In genomic region chr3:129399145-129399894, GRCh38 we compare ENCODE assay signal across 8 cellular contexts. TPM values are rescaled to one million over a fixed set of nuclear protein-coding genes. Genes with fewer than 3 reads are reported as not detected.
DNase-seq lines count a peak whose midpoint lies in the region; ATAC-seq and TF ChIP-seq lines count a peak whose summit lies in the region.

No MANE protein-coding gene starts in this region.

- peaks cover 5% of the 10 kb centered on the region for H3K36me3 ChIP-seq in CD4-positive, alpha-beta memory T cell (ENCODE audit: insufficient read depth, low read length)

- no peak for TF ChIP-seq CTCF in lower leg skin (IDR thresholded peaks at IDR 0.05)

- POLR2A ChIA-PET in CD4-positive, alpha-beta memory T cell (lab: Charles Lee; ENCODE audit: partially characterized antibody), result interaction anchor here (1.2 to 1.6 kb wide), 4 partner anchors 29 to 120 kb away, joined by 3 to 18 read pairs (median 8); partner anchors contain the start of genes EFCAB12, IFT122 and MBD4

- peaks cover 14 to 40% of the 10 kb centered on the region in 2 donors for H3K36me3 Mint-ChIP-seq in CD4-positive, alpha-beta memory T cell

- peak overlapping the region; percentile 83 to 95 for H3K4me3 ChIP-seq in CD4-positive, alpha-beta memory T cell (ENCODE audit: low read length in 2 of 2)
- peak overlapping the region; percentile 57 for H3K4me3 ChIP-seq in lower leg skin (ENCODE audit: low read depth, poor library complexity, severe bottlenecking)

- TF ChIP-seq POLR2A in lower leg skin (IDR thresholded peaks at IDR 0.05), result no peak

- H3K4me1 Mint-ChIP-seq in CD4-positive, alpha-beta memory T cell, result peaks cover 21 to 55% (median 32%) of the 10 kb centered on the region in 4 donors

- 0 to 1% methylated on average over 25 of the region's 25 CpGs for WGBS in lower leg skin, 2 donors

- no peaks in the 10 kb centered on the region for H3K27me3 Mint-ChIP-seq in CD4-positive, alpha-beta memory T cell

- H3K27ac Mint-ChIP-seq in CD4-positive, alpha-beta memory T cell, result peak overlapping the region; percentile 98 to 100 (median 99)

- DNase-seq in CD4-positive, alpha-beta memory T cell, result peak; percentile 83 to 88 (median 84)
- DNase-seq in NCI-H748 (lab: John Stamatoyannopoulos, UW; ENCODE audit: unreplicated experiment) (peak; percentile 91), ecto neural progenitor cell (ENCODE audit: low spot score) (peak; percentile 80), lower leg skin (ENCODE audit: low spot score in 2 of 2) (peak; percentile 82 to 96)
- DNase-seq in activated CD4-positive, alpha-beta T cell treated with anti-CD3 and anti-CD28 coated beads, Interleukin-2, amount 50 U/mL, for 48 hours, result peak; percentile 63 to 74
- peak; percentile 48 to 67 for DNase-seq in stimulated activated CD4-positive, alpha-beta T cell treated with anti-CD3 and anti-CD28 coated beads, Interleukin-4, amount 100 ng/mL, for 48 hours (ENCODE audit: low read depth in 2 of 2)

- intact Hi-C loops in CD4-positive, alpha-beta memory T cell (cut with micrococcal nuclease), result loop anchor here (1.0 kb wide), 3 partner anchors 29 to 121 kb away; partner anchors contain the start of genes EFCAB12, HMCES and IFT122
- intact Hi-C loops in lower leg skin (cut with DNase I; ENCODE audit: low total_unique reads), result no loop called here

- CTCF ChIA-PET in CD4-positive, alpha-beta memory T cell (lab: Charles Lee; ENCODE audit: partially characterized antibody), result interaction anchor here (0.6 to 3.3 kb wide), 18 partner anchors 9 to 481 kb away, joined by 3 to 17 read pairs (median 4); partner anchors contain the start of genes EFCAB12, IFT122 and MBD4

- H3K27ac ChIP-seq in CD4-positive, alpha-beta memory T cell (ENCODE audit: low read depth, low read length), result peak overlapping the region; percentile 70

- H3K9me3 Mint-ChIP-seq in CD4-positive, alpha-beta memory T cell, result no peaks in the 10 kb centered on the region

- H3K4me3 Mint-ChIP-seq in CD4-positive, alpha-beta memory T cell, result peak overlapping the region; percentile 97 to 100 (median 98)

- ATAC-seq in GM19395 (IDR thresholded peaks at IDR 0.05; ENCODE audit: unreplicated experiment) (peak; percentile 88), HG03558 (IDR thresholded peaks at IDR 0.05; ENCODE audit: extremely low read depth, unreplicated experiment) (peak; percentile 44)

- H3K9me3 ChIP-seq in CD4-positive, alpha-beta memory T cell (ENCODE audit: control insufficient read depth in 1 of 2, low read length in 2 of 2), result no peaks in the 10 kb centered on the region

- H3K27me3 ChIP-seq in CD4-positive, alpha-beta memory T cell (ENCODE audit: insufficient read depth, low read length), result no peaks in the 10 kb centered on the region

- H3K4me1 ChIP-seq in CD4-positive, alpha-beta memory T cell (ENCODE audit: insufficient read depth, low read length), result peaks cover 28% of the 10 kb centered on the region

RNA-seq across cellular contexts. Expression of gene EFCAB12, which starts 29.1 kb away (rescaled TPM):
- total RNA-seq in CD4-positive, alpha-beta memory T cell, result 1 to 10 TPM; 1.5 to 1.6 TPM
- polyA plus RNA-seq in CD4-positive, alpha-beta memory T cell, result under 1 TPM in 1 of 2 donors, not detected in 1; 0.09 TPM
- not detected for total RNA-seq in lower leg skin

RNA-seq across cellular contexts. Expression of gene MBD4, which starts 40.4 kb away (rescaled TPM):
- 10 to 100 TPM; 52.4 to 58.0 TPM for total RNA-seq in CD4-positive, alpha-beta memory T cell
- 10 to 100 TPM; 36.6 to 52.9 TPM for polyA plus RNA-seq in CD4-positive, alpha-beta memory T cell
- total RNA-seq in lower leg skin, result 10 to 100 TPM; 14.5 to 36.9 (median 18.4) TPM

RNA-seq across cellular contexts. Expression of gene IFT122, which starts 40.7 kb away (rescaled TPM):
- 10 to 100 TPM; 20.0 to 21.8 TPM for total RNA-seq in CD4-positive, alpha-beta memory T cell
- polyA plus RNA-seq in CD4-positive, alpha-beta memory T cell, result 1 to 10 TPM; 5.3 to 5.8 TPM
- total RNA-seq in lower leg skin, result 10 to 100 TPM; 10.1 to 31.1 (median 22.5) TPM

Comparison
In these comparisons a context has a peak if more than half of its experiments do, and no peak if none do; other contexts are left out.
1. Peak in every context shown above with its lines: DNase-seq, ATAC-seq, H3K4me3 ChIP-seq and H3K27ac ChIP-seq.